Comparison of ENCODE assay signal across 14 cellular contexts in the genomic region with DNA sequence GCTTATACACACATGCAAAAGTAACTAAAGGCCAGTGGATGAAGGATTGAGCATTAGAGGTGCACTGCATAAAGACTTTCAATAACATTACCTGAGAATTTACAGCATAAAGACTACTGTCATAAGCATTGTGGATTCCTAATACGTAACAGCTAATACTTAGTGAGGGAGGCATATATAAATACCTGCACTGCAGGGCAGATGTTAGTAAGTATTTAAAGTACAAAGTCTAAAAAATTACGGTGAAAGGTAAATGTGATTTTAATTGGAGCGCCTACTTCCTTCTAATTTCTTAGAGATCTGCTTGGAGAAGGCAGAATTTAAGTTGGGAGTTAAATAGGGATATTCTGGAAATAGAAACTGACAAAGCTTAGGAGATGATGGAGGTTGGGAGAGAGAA.
"Had no signal": no experiment of that assay in that cellular context is flagged by ENCODE, and none has a peak within 500 bp of the region (broad histone marks: within the 10 kb centered on the region; RNA-seq: fewer than 3 reads in every experiment).

No MANE protein-coding gene starts in this region.

- H3K27ac Mint-ChIP-seq: activated CD4-positive, alpha-beta T cell treated with anti-CD3 and anti-CD28 coated beads, Interleukin-2, amount 10 ng/mL, durations not matched to agents 24 days and 14 days; activated naive CD4-positive, alpha-beta T cell treated with anti-CD3 and anti-CD28 coated beads, Interleukin-2, amount 50 U/mL, for 72 hours had no signal

- H3K27ac ChIP-seq: colonic mucosa, esophagus muscularis mucosa, sigmoid colon had no signal

- H3K36me3 Mint-ChIP-seq: activated naive CD4-positive, alpha-beta T cell treated with anti-CD3 and anti-CD28 coated beads, Interleukin-2, amount 50 U/mL, for 72 hours had no signal

- H3K4me3 ChIP-seq: colonic mucosa, esophagus muscularis mucosa, psoas muscle, sigmoid colon had no signal

- H3K36me3 ChIP-seq: colonic mucosa had no signal

- ATAC-seq: activated CD8-positive, alpha-beta T cell treated with anti-CD3 and anti-CD28 coated beads, Interleukin-2, amount 10 ng/mL, durations not matched to agents 7 days and 5 days; activated naive CD4-positive, alpha-beta T cell treated with anti-CD3 and anti-CD28 coated beads, Interleukin-2, amount 50 U/mL, for 72 hours; SK-N-SH treated with all-trans-retinoic acid at 6 μM for 48 hours had no signal

- H3K4me1 Mint-ChIP-seq: activated CD4-positive, alpha-beta T cell treated with anti-CD3 and anti-CD28 coated beads, Interleukin-2, amount 10 ng/mL, durations not matched to agents 24 days and 14 days had no signal

- H3K27me3 ChIP-seq: colonic mucosa, esophagus muscularis mucosa, sigmoid colon had no signal

- H3K9me3 Mint-ChIP-seq: activated CD4-positive, alpha-beta T cell treated with anti-CD3 and anti-CD28 coated beads, Interleukin-2, amount 10 ng/mL, durations not matched to agents 24 days and 14 days; activated naive CD4-positive, alpha-beta T cell treated with anti-CD3 and anti-CD28 coated beads, Interleukin-2, amount 50 U/mL, for 72 hours had no signal

- H3K4me1 ChIP-seq: colonic mucosa, esophagus muscularis mucosa, sigmoid colon had no signal

- DNase-seq: activated CD4-positive, alpha-beta T cell treated with anti-CD3 and anti-CD28 coated beads, Interleukin-2, amount 10 ng/mL, durations not matched to agents 24 days and 14 days; activated CD4-positive, CD25-positive, alpha-beta regulatory T cell; activated CD8-positive, alpha-beta memory T cell treated with anti-CD3 and anti-CD28 coated beads, Interleukin-2, amount 50 U/mL, for 4 hours; activated CD8-positive, alpha-beta T cell treated with anti-CD3 and anti-CD28 coated beads, Interleukin-2, amount 10 ng/mL, durations not matched to agents 7 days and 5 days; activated gamma-delta T cell; activated T-cell treated with anti-CD3 and anti-CD28 coated beads, Interleukin-2, amount 50 U/mL, for 48 hours; colonic mucosa; effector CD4-positive, alpha-beta T cell; psoas muscle; sigmoid colon; stimulated activated CD4-positive, alpha-beta T cell treated with anti-CD3 and anti-CD28 coated beads, Interleukin-1b, Interleukin-23, amount 100 ng/mL, for 48 hours had no signal

- H3K4me3 Mint-ChIP-seq: activated CD4-positive, alpha-beta T cell treated with anti-CD3 and anti-CD28 coated beads, Interleukin-2, amount 10 ng/mL, durations not matched to agents 24 days and 14 days; activated CD8-positive, alpha-beta T cell treated with anti-CD3 and anti-CD28 coated beads, Interleukin-2, amount 10 ng/mL, durations not matched to agents 7 days and 5 days had no signal

- H3K9me3 ChIP-seq: colonic mucosa, esophagus muscularis mucosa, psoas muscle, sigmoid colon had no signal
